In the genomic region with DNA sequence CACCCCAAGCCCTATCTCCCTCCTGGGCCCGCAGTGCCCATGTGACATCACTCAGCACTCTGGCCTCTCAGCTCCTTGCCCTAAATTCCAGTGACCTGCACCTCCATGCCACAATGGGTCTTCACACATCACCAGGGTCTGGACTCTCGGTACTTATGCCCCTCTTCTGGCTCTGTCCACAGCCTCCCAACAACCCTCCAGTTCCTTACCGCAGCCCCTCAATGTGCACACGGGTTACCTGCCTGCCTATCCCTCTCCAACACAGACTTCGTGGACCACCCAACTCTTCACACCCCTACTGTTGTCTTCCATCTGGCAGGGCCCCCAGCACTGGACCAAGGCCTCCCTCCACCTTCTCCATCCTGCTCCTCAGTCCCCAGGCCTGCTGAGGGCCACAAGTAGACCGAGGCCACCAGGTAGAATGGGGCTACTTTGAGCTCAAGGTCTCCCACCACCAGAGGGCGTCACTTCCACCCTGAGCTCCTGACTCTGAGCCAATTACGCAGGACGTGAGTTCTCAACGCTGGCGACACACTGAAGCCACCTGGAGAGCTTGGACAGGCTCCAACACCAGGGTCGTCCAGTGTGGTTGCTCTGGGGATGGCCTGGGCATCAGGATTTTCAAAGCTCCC, we compare ENCODE assay signal across 10 cellular contexts.
DNase-seq lines count a peak whose midpoint lies in the region; ATAC-seq and TF ChIP-seq lines count a peak whose summit lies in the region.
"Had no signal": no experiment of that assay in that cellular context is flagged by ENCODE, and none has a peak within 500 bp of the region (broad histone marks: within the 10 kb centered on the region; RNA-seq: fewer than 3 reads in every experiment).

No MANE protein-coding gene starts in this region.

- no peaks in the 10 kb centered on the region for H3K4me1 Mint-ChIP-seq in GM23338
- no peaks in the 10 kb centered on the region for H3K4me1 Mint-ChIP-seq in activated T-helper 17 cell treated with anti-CD3 and anti-CD28 coated beads, Interleukin-2, amount 50 U/mL, for 72 hours

- peak; percentile 91 for ATAC-seq in GM23338
- no peak for ATAC-seq in activated T-helper 17 cell treated with anti-CD3 and anti-CD28 coated beads, Interleukin-2, amount 50 U/mL, for 72 hours (replicated peaks)
- ATAC-seq in GM21786 (IDR thresholded peaks at IDR 0.05; ENCODE audit: unreplicated experiment): no peak

- H4K20me1 ChIP-seq in GM23338 (replicated peaks; ENCODE audit: insufficient read depth) (no peaks in the 10 kb centered on the region), SU-DHL-6 (ENCODE audit: low read depth, low read length) (no peaks in the 10 kb centered on the region)

- H3K27ac ChIP-seq in GM23338 (ENCODE audit: low read depth) (no peak overlapping the region), SU-DHL-6 (ENCODE audit: low read depth, low read length) (no peak overlapping the region), ovary (no peak overlapping the region)
- H3K27ac ChIP-seq: adrenal gland had no signal

- H3K4me3 ChIP-seq in GM23338 (no peak overlapping the region), SU-DHL-6 (ENCODE audit: insufficient read depth, low read length, poor library complexity, severe bottlenecking) (no peak overlapping the region), kidney epithelial cell (ENCODE audit: low read depth, low read length) (no peak overlapping the region), ovary (no peak overlapping the region)
- H3K4me3 ChIP-seq: adrenal gland had no signal

- no peak overlapping the region for H3K27ac Mint-ChIP-seq in GM23338
- H3K27ac Mint-ChIP-seq in activated T-helper 17 cell treated with anti-CD3 and anti-CD28 coated beads, Interleukin-2, amount 50 U/mL, for 72 hours: no peak overlapping the region

- H3K9me3 ChIP-seq in SU-DHL-6 (ENCODE audit: insufficient read depth, low read length) (no peaks in the 10 kb centered on the region), ovary (peaks cover 0 to 4% of the 10 kb centered on the region in 2 donors)
- H3K9me3 ChIP-seq: adrenal gland had no signal

- H3F3A ChIP-seq in GM23338 (replicated peaks; ENCODE audit: low read depth) (no peaks in the 10 kb centered on the region), SU-DHL-6 (ENCODE audit: insufficient read depth) (no peaks in the 10 kb centered on the region)

- H3K79me2 ChIP-seq in GM23338 (replicated peaks; ENCODE audit: insufficient read depth) (no peaks in the 10 kb centered on the region), SU-DHL-6 (ENCODE audit: insufficient read depth, low read length) (no peaks in the 10 kb centered on the region)

- no peak overlapping the region for H3K9ac ChIP-seq in SU-DHL-6 (ENCODE audit: low read length)

- no peaks in the 10 kb centered on the region for H3K9me2 ChIP-seq in GM23338 (ENCODE audit: insufficient read depth)
- no peaks in the 10 kb centered on the region for H3K9me2 ChIP-seq in SU-DHL-6 (replicated peaks; ENCODE audit: insufficient read depth, low read length)

- H3K4me2 ChIP-seq in GM23338 (no peak overlapping the region), SU-DHL-6 (ENCODE audit: low read depth, low read length, poor library complexity, severe bottlenecking) (no peak overlapping the region)

- TF ChIP-seq EP300 in ovary (IDR thresholded peaks at IDR 0.05): no peak

- H3K36me3 ChIP-seq in GM23338 (ENCODE audit: insufficient read depth) (no peaks in the 10 kb centered on the region), SU-DHL-6 (ENCODE audit: low read length) (no peaks in the 10 kb centered on the region), kidney epithelial cell (ENCODE audit: control insufficient read depth, insufficient read depth, low read length) (no peaks in the 10 kb centered on the region), ovary (no peaks in the 10 kb centered on the region)
- H3K36me3 ChIP-seq: adrenal gland had no signal

- no peak for TF ChIP-seq POLR2A in ovary (IDR thresholded peaks at IDR 0.05)

- H3K27me3 ChIP-seq in GM23338 (ENCODE audit: insufficient read depth): no peaks in the 10 kb centered on the region
- H3K27me3 ChIP-seq in SU-DHL-6 (ENCODE audit: low read length): no peaks in the 10 kb centered on the region
- H3K27me3 ChIP-seq in kidney epithelial cell (ENCODE audit: control insufficient read depth, insufficient read depth, low read length): no peaks in the 10 kb centered on the region
- H3K27me3 ChIP-seq in ovary: no peaks in the 10 kb centered on the region
- H3K27me3 ChIP-seq: adrenal gland had no signal

- 50 to 52% (median 51%) methylated on average over 12 of the region's 12 CpGs for WGBS in ovary, 3 donors

- DNase-seq in COLO668 (lab: John Stamatoyannopoulos, UW; ENCODE audit: unreplicated experiment) (peak; percentile 62), GM23338 (ENCODE audit: low spot score) (peak; percentile 82), kidney epithelial cell (ENCODE audit: low read depth) (no peak), ovary (no peak)
- no peak for DNase-seq in effector CD8-positive, alpha-beta T cell (lab: John Stamatoyannopoulos, UW)
- DNase-seq: NCI-H2107 had no signal

- peak; percentile 75 to 88 for TF ChIP-seq CTCF in GM23338 (conservative IDR thresholded peaks at IDR 0.05; ENCODE audit: low read depth in 2 of 2)
- peak; percentile 28 for TF ChIP-seq CTCF in SU-DHL-6 (IDR thresholded peaks at IDR 0.05; ENCODE audit: insufficient read depth, low read length, poor library complexity, severe bottlenecking)
- TF ChIP-seq CTCF in kidney epithelial cell (IDR thresholded peaks at IDR 0.05; ENCODE audit: insufficient read depth, low read length, poor library complexity, severe bottlenecking): peak; percentile 17
- no peak for TF ChIP-seq CTCF in ovary (IDR thresholded peaks at IDR 0.05)

- no peaks in the 10 kb centered on the region for H3K4me1 ChIP-seq in GM23338 (ENCODE audit: insufficient read depth)
- H3K4me1 ChIP-seq in ovary (ENCODE audit: insufficient read depth): no peaks in the 10 kb centered on the region
- H3K4me1 ChIP-seq: adrenal gland had no signal

- intact Hi-C loops in ovary (cut with DNase I): no loop called here

- H3K36me3 Mint-ChIP-seq in GM23338 (ENCODE audit: low read depth): peaks cover 3% of the 10 kb centered on the region; the same call in 1 of the 3 replicates
- H3K36me3 Mint-ChIP-seq in activated T-helper 17 cell treated with anti-CD3 and anti-CD28 coated beads, Interleukin-2, amount 50 U/mL, for 72 hours (ENCODE audit: low read depth): no peaks in the 10 kb centered on the region

- H3K27me3 Mint-ChIP-seq in GM23338 (ENCODE audit: insufficient read depth, low read depth, poor library complexity): peaks cover 4% of the 10 kb centered on the region
- peaks cover 8% of the 10 kb centered on the region for H3K27me3 Mint-ChIP-seq in activated T-helper 17 cell treated with anti-CD3 and anti-CD28 coated beads, Interleukin-2, amount 50 U/mL, for 72 hours

- H2AFZ ChIP-seq in GM23338 (0 out of 2 replicates have a peak overlapping the region, but pooled peaks have one; percentile 52), SU-DHL-6 (ENCODE audit: low read depth, low read length, severe bottlenecking) (no peak overlapping the region)

- H3K9me3 Mint-ChIP-seq in GM23338: peaks cover 8% of the 10 kb centered on the region; the same call in 2 of the 3 replicates
- no peaks in the 10 kb centered on the region for H3K9me3 Mint-ChIP-seq in activated T-helper 17 cell treated with anti-CD3 and anti-CD28 coated beads, Interleukin-2, amount 50 U/mL, for 72 hours

- H3K4me3 Mint-ChIP-seq in GM23338: no peak overlapping the region
- H3K4me3 Mint-ChIP-seq in activated T-helper 17 cell treated with anti-CD3 and anti-CD28 coated beads, Interleukin-2, amount 50 U/mL, for 72 hours: no peak overlapping the region

TF ChIP-seq in GM23338, 12 proteins besides CTCF, POLR2A, EP300 and RAD21 (continues in another document):
- TF ChIP-seq EZH2 (IDR thresholded peaks at IDR 0.05; ENCODE audit: low read depth, unreplicated experiment) (no peak), STAT1 (IDR thresholded peaks at IDR 0.05; ENCODE audit: unreplicated experiment) (no peak), ZNF331 (CRISPR knock-in tag; IDR thresholded peaks at IDR 0.05; ENCODE audit: low read depth) (no peak), JUNB (IDR thresholded peaks at IDR 0.05; ENCODE audit: unreplicated experiment) (no peak), NANOG (IDR thresholded peaks at IDR 0.05; ENCODE audit: borderline replicate concordance) (no peak), ZNF114 (CRISPR knock-in tag; IDR thresholded peaks at IDR 0.05) (no peak), CREB1 (CRISPR knock-in tag; IDR thresholded peaks at IDR 0.05; ENCODE audit: low read depth) (no peak), EZH2phosphoT487 (IDR thresholded peaks at IDR 0.05; ENCODE audit: unreplicated experiment) (no peak)
- TF ChIP-seq, protein P1, sequence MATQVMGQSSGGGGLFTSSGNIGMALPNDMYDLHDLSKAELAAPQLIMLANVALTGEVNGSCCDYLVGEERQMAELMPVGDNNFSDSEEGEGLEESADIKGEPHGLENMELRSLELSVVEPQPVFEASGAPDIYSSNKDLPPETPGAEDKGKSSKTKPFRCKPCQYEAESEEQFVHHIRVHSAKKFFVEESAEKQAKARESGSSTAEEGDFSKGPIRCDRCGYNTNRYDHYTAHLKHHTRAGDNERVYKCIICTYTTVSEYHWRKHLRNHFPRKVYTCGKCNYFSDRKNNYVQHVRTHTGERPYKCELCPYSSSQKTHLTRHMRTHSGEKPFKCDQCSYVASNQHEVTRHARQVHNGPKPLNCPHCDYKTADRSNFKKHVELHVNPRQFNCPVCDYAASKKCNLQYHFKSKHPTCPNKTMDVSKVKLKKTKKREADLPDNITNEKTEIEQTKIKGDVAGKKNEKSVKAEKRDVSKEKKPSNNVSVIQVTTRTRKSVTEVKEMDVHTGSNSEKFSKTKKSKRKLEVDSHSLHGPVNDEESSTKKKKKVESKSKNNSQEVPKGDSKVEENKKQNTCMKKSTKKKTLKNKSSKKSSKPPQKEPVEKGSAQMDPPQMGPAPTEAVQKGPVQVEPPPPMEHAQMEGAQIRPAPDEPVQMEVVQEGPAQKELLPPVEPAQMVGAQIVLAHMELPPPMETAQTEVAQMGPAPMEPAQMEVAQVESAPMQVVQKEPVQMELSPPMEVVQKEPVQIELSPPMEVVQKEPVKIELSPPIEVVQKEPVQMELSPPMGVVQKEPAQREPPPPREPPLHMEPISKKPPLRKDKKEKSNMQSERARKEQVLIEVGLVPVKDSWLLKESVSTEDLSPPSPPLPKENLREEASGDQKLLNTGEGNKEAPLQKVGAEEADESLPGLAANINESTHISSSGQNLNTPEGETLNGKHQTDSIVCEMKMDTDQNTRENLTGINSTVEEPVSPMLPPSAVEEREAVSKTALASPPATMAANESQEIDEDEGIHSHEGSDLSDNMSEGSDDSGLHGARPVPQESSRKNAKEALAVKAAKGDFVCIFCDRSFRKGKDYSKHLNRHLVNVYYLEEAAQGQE (IDR thresholded peaks at IDR 0.05; ENCODE audit: unreplicated experiment): no peak

Comparison
In these comparisons a context has a peak if more than half of its experiments do, and no peak if none do; other contexts are left out.
1. DNase-seq: peak in COLO668 (single experiment) and GM23338 (single experiment); none in kidney epithelial cell (single experiment), effector CD8-positive, alpha-beta T cell (single experiment) and ovary (0 of 5).
2. CTCF ChIP-seq: peak in GM23338 (2 of 2), SU-DHL-6 (single experiment) and kidney epithelial cell (single experiment); none in ovary (0 of 3).